In genomic region chr3:155158361-155159037, GRCh38 we compare ENCODE assay signal across 24 cellular contexts.
"Had no signal": no experiment of that assay in that cellular context is flagged by ENCODE, and none has a peak within 500 bp of the region (broad histone marks: within the 10 kb centered on the region; RNA-seq: fewer than 3 reads in every experiment).

No MANE protein-coding gene starts in this region.

- H3K36me3 Mint-ChIP-seq: activated naive CD8-positive, alpha-beta T cell; natural killer cell had no signal

- H3K9me3 Mint-ChIP-seq: activated T-cell treated with anti-CD3 and anti-CD28 coated beads, Interleukin-2, amount 50 U/mL, for 72 hours; T-helper 2 cell treated with Interferon-gamma antibody and Interleukin-4, amounts not matched to agents 5 μg/mL and 100 μg/mL, for 36 hours had no signal

- H3K4me3 ChIP-seq: adrenal gland, body of pancreas, colonic mucosa, heart right ventricle, left lung, lower lobe of right lung, right atrium auricular region, spleen, suprapubic skin, tibial artery, upper lobe of right lung had no signal

- H3K4me3 Mint-ChIP-seq: activated CD4-positive, alpha-beta T cell treated with anti-CD3 and anti-CD28 coated beads for 36 hours; activated naive CD8-positive, alpha-beta T cell; activated T-cell treated with anti-CD3 and anti-CD28 coated beads, Interleukin-2, amount 50 U/mL, for 72 hours; natural killer cell; T-helper 2 cell treated with Interferon-gamma antibody and Interleukin-4, amounts not matched to agents 5 μg/mL and 100 μg/mL, for 36 hours had no signal

- H3K27me3 Mint-ChIP-seq: activated CD4-positive, alpha-beta T cell treated with anti-CD3 and anti-CD28 coated beads for 36 hours; activated naive CD8-positive, alpha-beta T cell had no signal

- H3K27ac Mint-ChIP-seq: activated CD4-positive, alpha-beta T cell treated with anti-CD3 and anti-CD28 coated beads for 36 hours; activated naive CD8-positive, alpha-beta T cell; activated T-cell treated with anti-CD3 and anti-CD28 coated beads, Interleukin-2, amount 50 U/mL, for 72 hours; natural killer cell; T-helper 2 cell treated with Interferon-gamma antibody and Interleukin-4, amounts not matched to agents 5 μg/mL and 100 μg/mL, for 36 hours had no signal

- DNase-seq: activated CD4-positive, alpha-beta T cell treated with anti-CD3 and anti-CD28 coated beads for 36 hours; activated CD4-positive, CD25-positive, alpha-beta regulatory T cell; activated naive CD4-positive, alpha-beta T cell; activated T-cell treated with anti-CD3 and anti-CD28 coated beads for 4 hours; activated T-cell treated with anti-CD3 and anti-CD28 coated beads, Interleukin-2, amount 50 U/mL, for 72 hours; adrenal gland; aorta; body of pancreas; colonic mucosa; effector CD8-positive, alpha-beta T cell; foreskin fibroblast; heart right ventricle; left lung; lower lobe of right lung; mesendoderm; natural killer cell; spleen; stimulated activated naive CD4-positive, alpha-beta T cell; tibial artery; upper lobe of right lung had no signal
